Comparison of ENCODE assay signal across 8 cellular contexts in genomic region chr19:57813919-57814504, GRCh38. TPM values are rescaled to one million over a fixed set of nuclear protein-coding genes. Genes with fewer than 3 reads are reported as not detected.
A peak's percentile ranks its signal among the peaks of the same experiment; 100 is the strongest.
DNase-seq lines count a peak whose midpoint lies in the region; ATAC-seq and TF ChIP-seq lines count a peak whose summit lies in the region.

No MANE protein-coding gene starts in this region.

- POLR2A ChIA-PET in T-cell (lab: Charles Lee), result no interaction called here

- WGBS in gastroesophageal sphincter (ENCODE audit: low coverage in 1 of 2), 2 donors, result 29 to 42% methylated on average over 7 to 12 of the region's 13 CpGs

- CTCF ChIA-PET in T-cell (lab: Charles Lee), result no interaction called here

- H3K4me3 ChIP-seq in GM12875 (ENCODE audit: low read depth, low read length), result peak overlapping the region; percentile 62
- H3K4me3 ChIP-seq in gastroesophageal sphincter, result peak overlapping the region; percentile 65 to 75
- H3K4me3 ChIP-seq in retinal pigment epithelial cell (ENCODE audit: low read length), result peak overlapping the region; percentile 92

- no peaks in the 10 kb centered on the region for H3K9me3 Mint-ChIP-seq in T-cell

- peak overlapping the region in 3 of 4 donors; percentile 81 to 83 (median 82) for H3K27ac ChIP-seq in gastroesophageal sphincter

- no peak for TF ChIP-seq POLR2A in gastroesophageal sphincter (IDR thresholded peaks at IDR 0.05)

- peaks cover 49 to 56% (median 52%) of the 10 kb centered on the region in 3 donors for H3K4me1 Mint-ChIP-seq in T-cell

- peaks cover 0 to 36% of the 10 kb centered on the region in 2 donors for H3K36me3 ChIP-seq in gastroesophageal sphincter

- no peak for ATAC-seq in T-cell (replicated peaks in 1 of 4)
- no peak for ATAC-seq in gastroesophageal sphincter
- ATAC-seq in GM18520 (IDR thresholded peaks at IDR 0.05; ENCODE audit: unreplicated experiment), result no peak

- peak overlapping the region; percentile 92 for H3K27ac Mint-ChIP-seq in T-cell

- H3K27me3 Mint-ChIP-seq in T-cell, result no peaks in the 10 kb centered on the region

- no peaks in the 10 kb centered on the region for H3K9me3 ChIP-seq in gastroesophageal sphincter

- peaks cover 24% of the 10 kb centered on the region for H3K36me3 Mint-ChIP-seq in T-cell

- H3K4me3 Mint-ChIP-seq in T-cell, result peak overlapping the region; percentile 91 to 99 (median 94)

- no peaks in the 10 kb centered on the region for H3K27me3 ChIP-seq in gastroesophageal sphincter

- TF ChIP-seq CTCF in GM12875 (IDR thresholded peaks at IDR 0.05; ENCODE audit: borderline replicate concordance, insufficient read depth, low read depth, low read length), result no peak
- TF ChIP-seq CTCF in gastroesophageal sphincter (IDR thresholded peaks at IDR 0.05), result no peak
- TF ChIP-seq CTCF in retinal pigment epithelial cell (conservative IDR thresholded peaks at IDR 0.05; ENCODE audit: low read depth, low read length), result no peak

- DNase-seq in T-cell (no peak), retinal pigment epithelial cell (ENCODE audit: low read depth) (no peak), NCI-H1417 treated with DMSO at 0.1 percent for 48 hours (lab: John Stamatoyannopoulos, UW) (no peak), Ammon's horn (ENCODE audit: low spot score) (no peak)
- DNase-seq in stimulated activated CD4-positive, alpha-beta T cell treated with anti-CD3 and anti-CD28 coated beads, Interleukin-15, amount 100 ng/mL, for 24 hours, result no peak

- TF ChIP-seq EP300 in gastroesophageal sphincter (IDR thresholded peaks at IDR 0.05), result no peak

- H3K4me1 ChIP-seq in gastroesophageal sphincter, result peaks cover 0 to 24% (median 7%) of the 10 kb centered on the region in 3 donors

RNA-seq across cellular contexts. Expression of gene ZNF552, which starts 0.7 kb away (rescaled TPM):
- total RNA-seq in T-cell (10 to 100 TPM; 12.7 to 18.9 (median 16.2) TPM), gastroesophageal sphincter (1 to 10 TPM; 2.7 to 8.7 (median 4.5) TPM)

RNA-seq across cellular contexts. Expression of gene ZNF587B, which starts 16.1 kb away (rescaled TPM):
- 10 to 100 TPM; 16.5 to 27.7 (median 22.8) TPM for total RNA-seq in T-cell
- total RNA-seq in gastroesophageal sphincter, result 10 to 100 TPM in 2 of 4 donors, 1 to 10 TPM in 2; 7.6 to 14.5 (median 10.7) TPM

RNA-seq across cellular contexts. Expression of gene ZNF587, which starts 35.6 kb away (rescaled TPM):
- total RNA-seq in T-cell (10 to 100 TPM; 56.6 to 60.5 (median 56.8) TPM), gastroesophageal sphincter (10 to 100 TPM in 3 of 4 donors, 1 to 10 TPM in 1; 9.3 to 47.5 (median 17.6) TPM)

RNA-seq across cellular contexts. Expression of gene ZNF586, which starts 44.5 kb away (rescaled TPM):
- 10 to 100 TPM; 34.0 to 46.9 (median 40.1) TPM for total RNA-seq in T-cell
- 10 to 100 TPM; 12.8 to 20.7 (median 17.1) TPM for total RNA-seq in gastroesophageal sphincter
